In the genomic region with DNA sequence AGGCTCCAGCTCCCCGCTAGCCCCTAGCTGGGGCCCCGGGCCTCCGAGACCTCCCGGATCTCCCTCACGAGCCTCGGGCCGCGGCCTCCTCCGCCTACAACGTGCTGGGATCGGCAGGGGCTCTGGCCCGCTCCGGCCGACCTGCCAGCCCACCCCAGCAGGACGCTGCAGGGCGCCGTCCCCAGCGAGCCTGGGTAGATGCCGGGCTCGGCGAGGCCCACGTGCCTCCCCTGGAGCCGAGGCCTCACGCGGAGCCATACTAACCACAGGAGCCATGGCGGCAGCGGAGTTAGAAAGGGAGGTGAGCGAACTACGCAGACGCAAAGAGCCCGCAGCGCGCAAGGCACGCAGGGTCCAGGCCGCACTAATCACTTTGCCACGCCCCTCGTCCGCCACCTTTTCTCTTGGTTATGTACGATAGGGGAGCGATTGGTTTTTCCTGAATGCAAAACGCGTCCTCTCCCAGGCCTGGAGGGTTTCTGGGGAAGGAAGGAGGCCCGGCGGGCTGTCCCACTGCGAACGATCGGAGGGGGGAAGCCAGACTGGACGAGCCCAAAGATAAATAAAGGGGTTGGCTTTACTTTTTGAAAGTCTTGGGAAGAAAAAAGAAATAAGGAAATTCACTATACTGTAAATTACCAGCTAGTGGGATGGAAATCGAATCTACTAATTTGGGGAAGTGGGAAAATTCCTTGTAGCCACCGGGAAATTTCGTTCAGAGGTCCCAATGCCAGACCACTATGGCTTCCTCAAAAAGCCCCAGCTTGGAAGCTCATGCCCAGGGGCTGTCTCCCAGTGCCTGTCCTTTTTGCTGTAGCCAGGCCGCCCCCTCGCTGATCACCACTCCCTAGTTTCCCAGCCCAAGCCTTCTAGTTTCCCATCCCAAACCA, we compare ENCODE assay signal across 1 cellular context.
TF ChIP-seq lines count a peak whose summit lies in the region.

A gene (minus strand): TSS at position 298 of the 890 bp plus-strand sequence. CDS start 22 bp downstream, at position 276.

TF ChIP-seq in K562, 482 proteins besides CTCF, POLR2A, EP300 and RAD21 (continued from another document and continues in another):
- TF ChIP-seq, protein P1, sequence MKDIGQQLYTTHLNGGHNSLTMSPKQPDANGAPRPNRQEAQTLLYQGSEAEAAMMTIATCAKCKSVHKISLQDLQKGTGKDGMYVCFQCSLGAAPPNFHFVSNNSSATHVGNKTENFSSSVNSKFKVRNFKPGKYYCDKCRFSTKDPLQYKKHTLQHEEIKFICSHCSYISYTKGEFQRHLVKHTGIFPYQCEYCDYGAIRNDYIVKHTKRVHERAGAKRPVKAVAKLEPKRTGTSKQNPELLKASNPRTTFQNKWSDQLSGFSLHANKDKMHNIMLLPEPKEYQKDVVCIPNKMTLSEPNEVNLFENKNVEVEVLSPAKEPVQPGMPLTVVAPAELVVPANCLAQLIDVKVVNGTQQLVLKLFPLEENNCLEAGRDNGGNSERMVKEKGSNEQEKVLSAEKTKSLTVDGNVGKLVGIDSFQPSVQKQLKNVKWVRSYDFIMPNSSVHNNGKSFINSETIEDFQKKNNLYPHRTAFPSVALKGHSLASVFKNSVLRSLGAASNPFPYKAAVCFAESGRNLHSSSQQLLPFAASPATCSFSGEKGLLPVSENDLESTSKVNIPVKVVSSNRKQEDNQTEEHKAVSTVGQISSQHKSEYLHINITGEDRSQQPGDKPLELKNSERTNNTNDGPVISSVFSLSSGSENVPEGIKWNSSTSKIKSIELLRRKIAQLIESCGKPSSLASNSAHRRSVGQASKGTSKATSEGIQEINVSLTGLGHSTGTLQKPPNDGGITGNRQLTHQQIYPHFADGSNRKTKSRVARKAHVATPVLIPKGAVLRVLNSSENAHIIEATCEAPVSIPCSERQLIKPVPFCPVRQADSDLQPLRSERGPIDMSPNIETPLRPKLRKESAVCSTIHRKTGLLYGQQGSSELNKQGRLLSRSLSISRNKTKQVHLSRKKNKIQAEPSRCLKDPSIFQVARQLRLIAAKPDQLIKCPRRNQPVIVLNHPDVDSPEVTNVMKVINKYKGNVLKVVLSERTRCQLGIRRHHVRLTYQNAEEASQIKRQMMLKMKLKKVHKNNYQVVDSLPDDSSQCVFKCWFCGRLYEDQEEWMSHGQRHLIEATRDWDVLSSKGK (CRISPR knock-in tag; IDR thresholded peaks at IDR 0.05), result no peak
- peak; percentile 91 to 93 for TF ChIP-seq NRF1 (conservative IDR thresholded peaks at IDR 0.05 in 1 of 2, IDR thresholded peaks at IDR 0.05 in 1 of 2)
- TF ChIP-seq ZBTB1 (CRISPR knock-in tag; IDR thresholded peaks at IDR 0.05; ENCODE audit: borderline replicate concordance, low read depth), result peak; percentile 20; the same call in 1 of the 2 replicates
- TF ChIP-seq ZC3H4 (CRISPR knock-in tag; IDR thresholded peaks at IDR 0.05; ENCODE audit: borderline replicate concordance), result no peak
- TF ChIP-seq MECOM (CRISPR knock-in tag; IDR thresholded peaks at IDR 0.05), result 0 out of 2 replicates have a peak, but pooled peaks have one; percentile 61
- no peak for TF ChIP-seq ZKSCAN8 (CRISPR knock-in tag; IDR thresholded peaks at IDR 0.05)
- no peak for TF ChIP-seq THRAP3 (IDR thresholded peaks at IDR 0.05; ENCODE audit: borderline replicate concordance)
- TF ChIP-seq, protein P2, sequence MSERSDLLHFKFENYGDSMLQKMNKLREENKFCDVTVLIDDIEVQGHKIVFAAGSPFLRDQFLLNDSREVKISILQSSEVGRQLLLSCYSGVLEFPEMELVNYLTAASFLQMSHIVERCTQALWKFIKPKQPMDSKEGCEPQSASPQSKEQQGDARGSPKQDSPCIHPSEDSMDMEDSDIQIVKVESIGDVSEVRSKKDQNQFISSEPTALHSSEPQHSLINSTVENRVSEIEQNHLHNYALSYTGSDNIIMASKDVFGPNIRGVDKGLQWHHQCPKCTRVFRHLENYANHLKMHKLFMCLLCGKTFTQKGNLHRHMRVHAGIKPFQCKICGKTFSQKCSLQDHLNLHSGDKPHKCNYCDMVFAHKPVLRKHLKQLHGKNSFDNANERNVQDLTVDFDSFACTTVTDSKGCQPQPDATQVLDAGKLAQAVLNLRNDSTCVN (CRISPR knock-in tag; IDR thresholded peaks at IDR 0.05), result 0 out of 2 replicates have a peak, but pooled peaks have one; percentile 11
- TF ChIP-seq JUND (IDR thresholded peaks at IDR 0.05; ENCODE audit: borderline replicate concordance, low read depth, low read length), result peak; percentile 98
- TF ChIP-seq JUND (tag; IDR thresholded peaks at IDR 0.05; ENCODE audit: borderline replicate concordance, low read depth, low read length), result peak; percentile 61; the same call in 1 of the 3 replicates
- TF ChIP-seq SIX5 (IDR thresholded peaks at IDR 0.05; ENCODE audit: borderline replicate concordance in 1 of 2, insufficient read depth in 1 of 2, low read depth in 1 of 2, low read length in 2 of 2), result peak in 1 of 2 experiments; percentile 37; a peak in 2 of 4 replicates
- no peak; the same call in 1 of the 2 replicates for TF ChIP-seq PHF21A (IDR thresholded peaks at IDR 0.05; ENCODE audit: borderline replicate concordance, low read depth)
- no peak; a peak in 1 of 4 replicates for TF ChIP-seq KDM4B (IDR thresholded peaks at IDR 0.05; ENCODE audit: borderline replicate concordance in 2 of 2, low read depth in 1 of 2)
- 0 out of 2 replicates have a peak, but pooled peaks have one; percentile 64 for TF ChIP-seq ZZZ3 (IDR thresholded peaks at IDR 0.05)
- no peak for TF ChIP-seq ZNF253 (CRISPR knock-in tag; conservative IDR thresholded peaks at IDR 0.05)
- TF ChIP-seq, protein P3, sequence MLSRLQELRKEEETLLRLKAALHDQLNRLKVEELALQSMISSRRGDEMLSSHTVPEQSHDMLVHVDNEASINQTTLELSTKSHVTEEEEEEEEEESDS (CRISPR knock-in tag; IDR thresholded peaks at IDR 0.05), result no peak
- no peak for TF ChIP-seq ATF1 (CRISPR knock-in tag; IDR thresholded peaks at IDR 0.05)
- peak; percentile 77 for TF ChIP-seq ATF1 (tag; IDR thresholded peaks at IDR 0.05)
- TF ChIP-seq CSDE1 (IDR thresholded peaks at IDR 0.05), result no peak
- TF ChIP-seq HLTF (IDR thresholded peaks at IDR 0.05), result no peak
- TF ChIP-seq ZFPM2 (CRISPR knock-in tag; IDR thresholded peaks at IDR 0.05), result no peak
- no peak for TF ChIP-seq SNRNP70 (optimal IDR thresholded peaks at IDR 0.05; ENCODE audit: low read depth, low read length)
- TF ChIP-seq PCBP2 (IDR thresholded peaks at IDR 0.05; ENCODE audit: low read depth, low read length, poor library complexity, severe bottlenecking), result no peak
- peak; percentile 40; the same call in 1 of the 2 replicates for TF ChIP-seq DPF2 (IDR thresholded peaks at IDR 0.05)
- no peak for TF ChIP-seq KDM1A (IDR thresholded peaks at IDR 0.05)
- TF ChIP-seq, protein P4, sequence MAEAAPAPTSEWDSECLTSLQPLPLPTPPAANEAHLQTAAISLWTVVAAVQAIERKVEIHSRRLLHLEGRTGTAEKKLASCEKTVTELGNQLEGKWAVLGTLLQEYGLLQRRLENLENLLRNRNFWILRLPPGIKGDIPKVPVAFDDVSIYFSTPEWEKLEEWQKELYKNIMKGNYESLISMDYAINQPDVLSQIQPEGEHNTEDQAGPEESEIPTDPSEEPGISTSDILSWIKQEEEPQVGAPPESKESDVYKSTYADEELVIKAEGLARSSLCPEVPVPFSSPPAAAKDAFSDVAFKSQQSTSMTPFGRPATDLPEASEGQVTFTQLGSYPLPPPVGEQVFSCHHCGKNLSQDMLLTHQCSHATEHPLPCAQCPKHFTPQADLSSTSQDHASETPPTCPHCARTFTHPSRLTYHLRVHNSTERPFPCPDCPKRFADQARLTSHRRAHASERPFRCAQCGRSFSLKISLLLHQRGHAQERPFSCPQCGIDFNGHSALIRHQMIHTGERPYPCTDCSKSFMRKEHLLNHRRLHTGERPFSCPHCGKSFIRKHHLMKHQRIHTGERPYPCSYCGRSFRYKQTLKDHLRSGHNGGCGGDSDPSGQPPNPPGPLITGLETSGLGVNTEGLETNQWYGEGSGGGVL (CRISPR knock-in tag; IDR thresholded peaks at IDR 0.05), result no peak
- TF ChIP-seq, protein P5, sequence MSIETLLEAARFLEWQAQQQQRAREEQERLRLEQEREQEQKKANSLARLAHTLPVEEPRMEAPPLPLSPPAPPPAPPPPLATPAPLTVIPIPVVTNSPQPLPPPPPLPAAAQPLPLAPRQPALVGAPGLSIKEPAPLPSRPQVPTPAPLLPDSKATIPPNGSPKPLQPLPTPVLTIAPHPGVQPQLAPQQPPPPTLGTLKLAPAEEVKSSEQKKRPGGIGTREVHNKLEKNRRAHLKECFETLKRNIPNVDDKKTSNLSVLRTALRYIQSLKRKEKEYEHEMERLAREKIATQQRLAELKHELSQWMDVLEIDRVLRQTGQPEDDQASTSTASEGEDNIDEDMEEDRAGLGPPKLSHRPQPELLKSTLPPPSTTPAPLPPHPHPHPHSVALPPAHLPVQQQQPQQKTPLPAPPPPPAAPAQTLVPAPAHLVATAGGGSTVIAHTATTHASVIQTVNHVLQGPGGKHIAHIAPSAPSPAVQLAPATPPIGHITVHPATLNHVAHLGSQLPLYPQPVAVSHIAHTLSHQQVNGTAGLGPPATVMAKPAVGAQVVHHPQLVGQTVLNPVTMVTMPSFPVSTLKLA (conservative IDR thresholded peaks at IDR 0.05), result peak; percentile 94 to 97
- TF ChIP-seq ESRRA (IDR thresholded peaks at IDR 0.05; ENCODE audit: borderline replicate concordance, low read depth), result peak; percentile 90
- no peak for TF ChIP-seq RBM14 (IDR thresholded peaks at IDR 0.05; ENCODE audit: borderline replicate concordance, insufficient read depth, low read depth, low read length)
- TF ChIP-seq ZNF695 (CRISPR knock-in tag; IDR thresholded peaks at IDR 0.05), result no peak
- TF ChIP-seq, protein P6, sequence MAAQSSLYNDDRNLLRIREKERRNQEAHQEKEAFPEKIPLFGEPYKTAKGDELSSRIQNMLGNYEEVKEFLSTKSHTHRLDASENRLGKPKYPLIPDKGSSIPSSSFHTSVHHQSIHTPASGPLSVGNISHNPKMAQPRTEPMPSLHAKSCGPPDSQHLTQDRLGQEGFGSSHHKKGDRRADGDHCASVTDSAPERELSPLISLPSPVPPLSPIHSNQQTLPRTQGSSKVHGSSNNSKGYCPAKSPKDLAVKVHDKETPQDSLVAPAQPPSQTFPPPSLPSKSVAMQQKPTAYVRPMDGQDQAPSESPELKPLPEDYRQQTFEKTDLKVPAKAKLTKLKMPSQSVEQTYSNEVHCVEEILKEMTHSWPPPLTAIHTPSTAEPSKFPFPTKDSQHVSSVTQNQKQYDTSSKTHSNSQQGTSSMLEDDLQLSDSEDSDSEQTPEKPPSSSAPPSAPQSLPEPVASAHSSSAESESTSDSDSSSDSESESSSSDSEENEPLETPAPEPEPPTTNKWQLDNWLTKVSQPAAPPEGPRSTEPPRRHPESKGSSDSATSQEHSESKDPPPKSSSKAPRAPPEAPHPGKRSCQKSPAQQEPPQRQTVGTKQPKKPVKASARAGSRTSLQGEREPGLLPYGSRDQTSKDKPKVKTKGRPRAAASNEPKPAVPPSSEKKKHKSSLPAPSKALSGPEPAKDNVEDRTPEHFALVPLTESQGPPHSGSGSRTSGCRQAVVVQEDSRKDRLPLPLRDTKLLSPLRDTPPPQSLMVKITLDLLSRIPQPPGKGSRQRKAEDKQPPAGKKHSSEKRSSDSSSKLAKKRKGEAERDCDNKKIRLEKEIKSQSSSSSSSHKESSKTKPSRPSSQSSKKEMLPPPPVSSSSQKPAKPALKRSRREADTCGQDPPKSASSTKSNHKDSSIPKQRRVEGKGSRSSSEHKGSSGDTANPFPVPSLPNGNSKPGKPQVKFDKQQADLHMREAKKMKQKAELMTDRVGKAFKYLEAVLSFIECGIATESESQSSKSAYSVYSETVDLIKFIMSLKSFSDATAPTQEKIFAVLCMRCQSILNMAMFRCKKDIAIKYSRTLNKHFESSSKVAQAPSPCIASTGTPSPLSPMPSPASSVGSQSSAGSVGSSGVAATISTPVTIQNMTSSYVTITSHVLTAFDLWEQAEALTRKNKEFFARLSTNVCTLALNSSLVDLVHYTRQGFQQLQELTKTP (IDR thresholded peaks at IDR 0.05; ENCODE audit: low read depth in 1 of 2, partially characterized antibody in 2 of 2), result peak in 1 of 2 experiments; percentile 59
- TF ChIP-seq PCBP1 (IDR thresholded peaks at IDR 0.05; ENCODE audit: low read depth, low read length, poor library complexity, severe bottlenecking), result peak; percentile 94
- TF ChIP-seq ELF2 (CRISPR knock-in tag; IDR thresholded peaks at IDR 0.05), result 0 out of 2 replicates have a peak, but pooled peaks have one; percentile 23
- TF ChIP-seq, protein P7, sequence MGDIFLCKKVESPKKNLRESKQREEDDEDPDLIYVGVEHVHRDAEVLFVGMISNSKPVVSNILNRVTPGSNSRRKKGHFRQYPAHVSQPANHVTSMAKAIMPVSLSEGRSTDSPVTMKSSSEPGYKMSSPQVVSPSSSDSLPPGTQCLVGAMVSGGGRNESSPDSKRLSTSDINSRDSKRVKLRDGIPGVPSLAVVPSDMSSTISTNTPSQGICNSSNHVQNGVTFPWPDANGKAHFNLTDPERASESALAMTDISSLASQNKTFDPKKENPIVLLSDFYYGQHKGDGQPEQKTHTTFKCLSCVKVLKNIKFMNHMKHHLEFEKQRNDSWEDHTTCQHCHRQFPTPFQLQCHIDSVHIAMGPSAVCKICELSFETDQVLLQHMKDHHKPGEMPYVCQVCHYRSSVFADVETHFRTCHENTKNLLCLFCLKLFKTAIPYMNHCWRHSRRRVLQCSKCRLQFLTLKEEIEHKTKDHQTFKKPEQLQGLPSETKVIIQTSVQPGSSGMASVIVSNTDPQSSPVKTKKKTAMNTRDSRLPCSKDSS (IDR thresholded peaks at IDR 0.05; ENCODE audit: low read depth, partially characterized antibody), result no peak
- TF ChIP-seq PHF20 (IDR thresholded peaks at IDR 0.05; ENCODE audit: partially characterized antibody), result peak; percentile 89
- TF ChIP-seq SP2 (IDR thresholded peaks at IDR 0.05; ENCODE audit: extremely low read depth, low read depth, low read length, poor library complexity, severe bottlenecking), result no peak
- TF ChIP-seq, protein P8, sequence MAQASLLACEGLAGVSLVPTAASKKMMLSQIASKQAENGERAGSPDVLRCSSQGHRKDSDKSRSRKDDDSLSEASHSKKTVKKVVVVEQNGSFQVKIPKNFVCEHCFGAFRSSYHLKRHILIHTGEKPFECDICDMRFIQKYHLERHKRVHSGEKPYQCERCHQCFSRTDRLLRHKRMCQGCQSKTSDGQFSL (CRISPR knock-in tag; IDR thresholded peaks at IDR 0.05), result peak; percentile 80; the same call in 1 of the 2 replicates
- TF ChIP-seq, protein P8 (tag; IDR thresholded peaks at IDR 0.05), result no peak
